ENCODE assay signal across 15 cellular contexts in the genomic region with DNA sequence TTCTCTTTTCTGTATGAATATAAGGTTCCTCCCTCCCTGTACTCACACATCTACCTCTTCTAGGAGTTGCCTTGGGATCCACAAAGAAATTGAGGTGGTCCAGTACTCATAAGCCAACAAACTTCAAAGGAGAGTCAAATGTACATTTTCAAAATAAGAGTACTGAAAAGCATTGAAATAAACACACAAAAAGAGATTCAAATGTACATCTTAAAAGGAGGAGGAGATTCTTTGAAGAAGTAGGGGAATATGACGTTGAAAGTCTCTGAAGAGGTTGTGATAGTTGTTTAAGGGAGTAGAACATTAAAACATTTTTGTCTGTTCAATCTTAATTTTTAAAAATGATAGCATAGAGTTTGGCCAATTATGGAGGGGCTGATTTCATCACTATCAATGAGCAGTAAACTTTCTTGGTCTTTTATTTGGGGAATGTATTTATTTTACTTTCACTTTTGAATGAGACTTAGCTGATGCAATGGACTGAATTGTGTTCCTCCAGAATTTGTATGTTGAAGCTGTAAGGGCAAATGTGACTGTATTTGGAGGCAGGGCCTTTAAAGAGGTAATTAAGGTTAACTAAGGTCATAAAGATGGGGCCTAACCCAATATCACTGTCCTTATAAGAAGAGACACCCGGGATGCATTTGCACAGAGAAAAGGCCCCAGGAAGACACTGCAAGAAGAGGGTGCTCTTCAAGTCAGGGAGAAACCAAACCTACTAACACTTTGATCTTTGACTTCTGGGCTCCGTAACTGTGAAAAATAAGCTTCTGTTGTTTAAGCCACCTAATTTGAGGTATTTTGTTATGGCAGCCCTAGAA.
DNase-seq lines count a peak whose midpoint lies in the region; ATAC-seq and TF ChIP-seq lines count a peak whose summit lies in the region.
"Had no signal": no experiment of that assay in that cellular context is flagged by ENCODE, and none has a peak within 500 bp of the region (broad histone marks: within the 10 kb centered on the region; RNA-seq: fewer than 3 reads in every experiment).

No MANE protein-coding gene starts in this region.

- 91 to 94% methylated on average over 3 of the region's 3 CpGs for WGBS in body of pancreas, 2 donors
- WGBS in ovary, 3 donors = 93 to 95% (median 94%) methylated on average over 3 of the region's 3 CpGs

- H3K4me1 Mint-ChIP-seq in CD4-positive, alpha-beta memory T cell = peaks cover 7 to 21% (median 14%) of the 10 kb centered on the region in 4 donors
- H3K4me1 Mint-ChIP-seq in activated CD8-positive, alpha-beta T cell treated with anti-CD3 and anti-CD28 coated beads, Interleukin-2, amount 10 ng/mL, durations not matched to agents 7 days and 5 days (ENCODE audit: low read depth) = peaks cover 12% of the 10 kb centered on the region
- peaks cover 12 to 26% of the 10 kb centered on the region in 2 donors for H3K4me1 Mint-ChIP-seq in stimulated activated naive B cell treated with anti-CD40 and anti-IgM and Interleukin-4, amounts not matched to agents 10 μg/mL and 1 μg/mL and 100 μg/mL, for 72 hours
- H3K4me1 Mint-ChIP-seq: memory B cell had no signal

- no peaks in the 10 kb centered on the region for H4K20me1 ChIP-seq in Loucy (ENCODE audit: insufficient read depth, low read length, poor library complexity, severe bottlenecking)

- no peaks in the 10 kb centered on the region for H3K79me2 ChIP-seq in Loucy (ENCODE audit: insufficient read depth, low read length)

- TF ChIP-seq CTCF in Loucy (conservative IDR thresholded peaks at IDR 0.05; ENCODE audit: low read length) (no peak), body of pancreas (IDR thresholded peaks at IDR 0.05) (no peak), ovary (IDR thresholded peaks at IDR 0.05) (no peak)

- no peak overlapping the region for H3K4me3 ChIP-seq in CD4-positive, alpha-beta memory T cell (ENCODE audit: low read length in 2 of 2)
- peak overlapping the region; percentile 2 for H3K4me3 ChIP-seq in Loucy (ENCODE audit: low read length, poor library complexity, severe bottlenecking)
- H3K4me3 ChIP-seq in body of pancreas = no peak overlapping the region
- H3K4me3 ChIP-seq in ovary = no peak overlapping the region

- H3K9ac ChIP-seq in Loucy (ENCODE audit: low read depth, low read length, poor library complexity, severe bottlenecking) = no peak overlapping the region

- no peaks in the 10 kb centered on the region for H3K36me3 Mint-ChIP-seq in CD4-positive, alpha-beta memory T cell
- peaks cover 7% of the 10 kb centered on the region for H3K36me3 Mint-ChIP-seq in activated CD8-positive, alpha-beta T cell treated with anti-CD3 and anti-CD28 coated beads, Interleukin-2, amount 10 ng/mL, durations not matched to agents 7 days and 5 days (ENCODE audit: low read depth)
- peaks cover 1 to 4% of the 10 kb centered on the region in 2 donors for H3K36me3 Mint-ChIP-seq in stimulated activated naive B cell treated with anti-CD40 and anti-IgM and Interleukin-4, amounts not matched to agents 10 μg/mL and 1 μg/mL and 100 μg/mL, for 72 hours
- H3K36me3 Mint-ChIP-seq: memory B cell, WTC11 had no signal

- H2AFZ ChIP-seq in Loucy (ENCODE audit: low read length) = peak overlapping the region; percentile 85

- TF ChIP-seq POLR2A in body of pancreas (IDR thresholded peaks at IDR 0.05) (no peak), ovary (IDR thresholded peaks at IDR 0.05) (no peak)

- peak; percentile 39 for ATAC-seq in activated CD8-positive, alpha-beta T cell treated with anti-CD3 and anti-CD28 coated beads, Interleukin-2, amount 10 ng/mL, durations not matched to agents 7 days and 5 days
- ATAC-seq in body of pancreas = no peak
- ATAC-seq in stimulated activated naive B cell treated with anti-CD40 and anti-IgM and Interleukin-4, amounts not matched to agents 10 μg/mL and 1 μg/mL and 100 μg/mL, for 72 hours (replicated peaks) = no peak
- no peak for ATAC-seq in GM19455 (IDR thresholded peaks at IDR 0.05; ENCODE audit: unreplicated experiment)

- H3K36me3 ChIP-seq in CD4-positive, alpha-beta memory T cell (ENCODE audit: insufficient read depth, low read length) = no peaks in the 10 kb centered on the region
- no peaks in the 10 kb centered on the region for H3K36me3 ChIP-seq in Loucy (ENCODE audit: insufficient read depth, low read length)
- no peaks in the 10 kb centered on the region for H3K36me3 ChIP-seq in body of pancreas (replicated peaks in 1 of 2; ENCODE audit: insufficient read depth in 1 of 2, low read depth in 2 of 2)
- no peaks in the 10 kb centered on the region for H3K36me3 ChIP-seq in ovary

- peaks cover 0 to 4% of the 10 kb centered on the region in 2 donors for H3K27me3 Mint-ChIP-seq in CD4-positive, alpha-beta memory T cell
- no peaks in the 10 kb centered on the region for H3K27me3 Mint-ChIP-seq in activated CD8-positive, alpha-beta T cell treated with anti-CD3 and anti-CD28 coated beads, Interleukin-2, amount 10 ng/mL, durations not matched to agents 7 days and 5 days (ENCODE audit: low read depth)
- H3K27me3 Mint-ChIP-seq in stimulated activated naive B cell treated with anti-CD40 and anti-IgM and Interleukin-4, amounts not matched to agents 10 μg/mL and 1 μg/mL and 100 μg/mL, for 72 hours = peaks cover 0 to 4% of the 10 kb centered on the region in 2 donors
- H3K27me3 Mint-ChIP-seq: progenitor cell of endocrine pancreas had no signal

- H3K9me2 ChIP-seq in Loucy (replicated peaks; ENCODE audit: low read depth, low read length) = no peaks in the 10 kb centered on the region

- CTCF ChIA-PET in CD4-positive, alpha-beta memory T cell (lab: Charles Lee; ENCODE audit: partially characterized antibody) = interaction anchor here (1.4 kb wide), 1 partner anchor 15 kb away, joined by 3 read pairs; no protein-coding TSS in a partner anchor
- CTCF ChIA-PET in activated CD8-positive, alpha-beta T cell treated with anti-CD3 and anti-CD28 coated beads, Interleukin-2, amount 10 ng/mL, durations not matched to agents 7 days and 5 days (lab: Charles Lee) = no interaction called here

- intact Hi-C loops in CD4-positive, alpha-beta memory T cell (cut with micrococcal nuclease) = no loop called here
- intact Hi-C loops in body of pancreas (cut with DNase I) = no loop called here
- intact Hi-C loops in ovary (cut with DNase I) = loop anchor here in 1 of 4 donors (5.0 kb wide), 1 partner anchor 42 kb away; no protein-coding TSS in a partner anchor

- POLR2A ChIA-PET in CD4-positive, alpha-beta memory T cell (lab: Charles Lee; ENCODE audit: partially characterized antibody) = no interaction called here
- POLR2A ChIA-PET in activated CD8-positive, alpha-beta T cell treated with anti-CD3 and anti-CD28 coated beads, Interleukin-2, amount 10 ng/mL, durations not matched to agents 7 days and 5 days (lab: Charles Lee) = no interaction called here

- peak in 3 of 5 donors; percentile 1 to 12 (median 1) for DNase-seq in CD4-positive, alpha-beta memory T cell
- no peak for DNase-seq in activated CD8-positive, alpha-beta T cell treated with anti-CD3 and anti-CD28 coated beads, Interleukin-2, amount 10 ng/mL, durations not matched to agents 7 days and 5 days
- peak; percentile 72 for DNase-seq in fibroblast of the conjunctiva (ENCODE audit: low read depth)
- no peak for DNase-seq in body of pancreas
- no peak for DNase-seq in ovary
- DNase-seq in stimulated activated naive B cell treated with anti-CD40 and anti-IgM and Interleukin-4, amounts not matched to agents 10 μg/mL and 1 μg/mL and 100 μg/mL, for 72 hours = no peak
- DNase-seq: effector memory CD4-positive, alpha-beta T cell; hypothalamus; NCI-H2171 treated with DMSO at 0.1 percent for 48 hours; stimulated activated CD4-positive, alpha-beta T cell treated with anti-CD3 and anti-CD28 coated beads, Interleukin-4, amount 100 ng/mL, for 4 hours had no signal

- peak overlapping the region; percentile 36 for H3K4me2 ChIP-seq in Loucy (ENCODE audit: low read depth, low read length, poor library complexity, severe bottlenecking)

- H3F3A ChIP-seq in Loucy (ENCODE audit: low read depth) = no peaks in the 10 kb centered on the region

- H3K4me1 ChIP-seq in CD4-positive, alpha-beta memory T cell (ENCODE audit: insufficient read depth, low read length) = no peaks in the 10 kb centered on the region
- H3K4me1 ChIP-seq in Loucy (ENCODE audit: insufficient read depth, low read length, poor library complexity, severe bottlenecking) (peaks cover 5% of the 10 kb centered on the region), body of pancreas (peaks cover 8% of the 10 kb centered on the region), ovary (ENCODE audit: insufficient read depth) (peaks cover 16% of the 10 kb centered on the region)

- H3K9me3 ChIP-seq in CD4-positive, alpha-beta memory T cell (ENCODE audit: control insufficient read depth in 1 of 2, low read length in 2 of 2) = no peaks in the 10 kb centered on the region
- H3K9me3 ChIP-seq in Loucy (ENCODE audit: insufficient read depth, low read depth, low read length) (no peaks in the 10 kb centered on the region), body of pancreas (no peaks in the 10 kb centered on the region), ovary (no peaks in the 10 kb centered on the region)

- H3K27ac Mint-ChIP-seq in CD4-positive, alpha-beta memory T cell = peak overlapping the region in 6 of 7 donors; percentile 1 to 88 (median 62)
- peak overlapping the region; percentile 67 for H3K27ac Mint-ChIP-seq in activated CD8-positive, alpha-beta T cell treated with anti-CD3 and anti-CD28 coated beads, Interleukin-2, amount 10 ng/mL, durations not matched to agents 7 days and 5 days
- H3K27ac Mint-ChIP-seq in stimulated activated naive B cell treated with anti-CD40 and anti-IgM and Interleukin-4, amounts not matched to agents 10 μg/mL and 1 μg/mL and 100 μg/mL, for 72 hours = no peak overlapping the region
- H3K27ac Mint-ChIP-seq: memory B cell, progenitor cell of endocrine pancreas, WTC11 had no signal

- no peaks in the 10 kb centered on the region for H3K9me3 Mint-ChIP-seq in CD4-positive, alpha-beta memory T cell
- H3K9me3 Mint-ChIP-seq in activated CD8-positive, alpha-beta T cell treated with anti-CD3 and anti-CD28 coated beads, Interleukin-2, amount 10 ng/mL, durations not matched to agents 7 days and 5 days (ENCODE audit: insufficient read depth) = no peaks in the 10 kb centered on the region
- peaks cover 2 to 7% of the 10 kb centered on the region in 2 donors for H3K9me3 Mint-ChIP-seq in stimulated activated naive B cell treated with anti-CD40 and anti-IgM and Interleukin-4, amounts not matched to agents 10 μg/mL and 1 μg/mL and 100 μg/mL, for 72 hours

- H3K27ac ChIP-seq in CD4-positive, alpha-beta memory T cell (ENCODE audit: low read depth, low read length) = no peak overlapping the region
- H3K27ac ChIP-seq in body of pancreas (no peak overlapping the region), ovary (no peak overlapping the region)

- peak overlapping the region; percentile 33 to 89 (median 72) for H3K4me3 Mint-ChIP-seq in CD4-positive, alpha-beta memory T cell
- H3K4me3 Mint-ChIP-seq in activated CD8-positive, alpha-beta T cell treated with anti-CD3 and anti-CD28 coated beads, Interleukin-2, amount 10 ng/mL, durations not matched to agents 7 days and 5 days = peak overlapping the region; percentile 34
- no peak overlapping the region for H3K4me3 Mint-ChIP-seq in stimulated activated naive B cell treated with anti-CD40 and anti-IgM and Interleukin-4, amounts not matched to agents 10 μg/mL and 1 μg/mL and 100 μg/mL, for 72 hours
- H3K4me3 Mint-ChIP-seq: memory B cell, WTC11 had no signal

- no peaks in the 10 kb centered on the region for H3K27me3 ChIP-seq in CD4-positive, alpha-beta memory T cell (ENCODE audit: insufficient read depth, low read length)
- H3K27me3 ChIP-seq in Loucy (ENCODE audit: insufficient read depth, low read length, poor library complexity, severe bottlenecking) (no peaks in the 10 kb centered on the region), body of pancreas (no peaks in the 10 kb centered on the region), ovary (no peaks in the 10 kb centered on the region)

- TF ChIP-seq EP300 in ovary (IDR thresholded peaks at IDR 0.05) = no peak

Comparison
In these comparisons a context has a peak if more than half of its experiments do, and no peak if none do; other contexts are left out.
1. DNase-seq: peak in CD4-positive, alpha-beta memory T cell (3 of 5) and fibroblast of the conjunctiva (single experiment); none in activated CD8-positive, alpha-beta T cell treated with anti-CD3 and anti-CD28 coated beads, Interleukin-2, amount 10 ng/mL, durations not matched to agents 7 days and 5 days (single experiment), body of pancreas (0 of 4), ovary (0 of 5) and stimulated activated naive B cell treated with anti-CD40 and anti-IgM and Interleukin-4, amounts not matched to agents 10 μg/mL and 1 μg/mL and 100 μg/mL, for 72 hours (single experiment).
2. H3K4me3 Mint-ChIP-seq: peak in CD4-positive, alpha-beta memory T cell (8 of 8) and activated CD8-positive, alpha-beta T cell treated with anti-CD3 and anti-CD28 coated beads, Interleukin-2, amount 10 ng/mL, durations not matched to agents 7 days and 5 days (single experiment); none in stimulated activated naive B cell treated with anti-CD40 and anti-IgM and Interleukin-4, amounts not matched to agents 10 μg/mL and 1 μg/mL and 100 μg/mL, for 72 hours (0 of 2).